ENCODE assay signal across 9 cellular contexts in the genomic region with DNA sequence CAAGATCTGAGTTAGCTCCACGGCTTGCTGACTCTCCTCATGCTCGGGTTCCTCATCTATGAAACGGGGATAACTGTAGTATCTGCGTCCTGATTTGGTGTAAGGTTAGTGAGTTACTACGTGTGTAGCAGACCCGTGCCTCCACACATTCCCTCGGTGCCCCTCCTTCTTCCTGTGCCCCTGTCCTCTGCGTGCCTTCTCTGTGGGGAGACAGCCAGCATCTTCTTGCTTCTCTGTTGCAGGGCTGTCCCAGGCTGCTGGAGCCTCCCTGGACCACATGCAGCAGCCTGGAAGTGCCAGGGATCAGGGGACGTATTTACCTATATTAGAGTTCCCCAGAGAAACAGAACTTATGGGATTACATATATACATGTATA.
DNase-seq lines count a peak whose midpoint lies in the region; ATAC-seq, FAIRE-seq and TF ChIP-seq lines count a peak whose summit lies in the region.
"Had no signal": no experiment of that assay in that cellular context is flagged by ENCODE, and none has a peak within 500 bp of the region (broad histone marks: within the 10 kb centered on the region; RNA-seq: fewer than 3 reads in every experiment).

No MANE protein-coding gene starts in this region.

- no peaks in the 10 kb centered on the region for H3K9me3 ChIP-seq in CD4-positive, alpha-beta memory T cell (ENCODE audit: control insufficient read depth in 1 of 2, low read length in 2 of 2)
- no peaks in the 10 kb centered on the region for H3K9me3 ChIP-seq in H9 (ENCODE audit: control insufficient read depth, low read depth, low read length)
- no peaks in the 10 kb centered on the region for H3K9me3 ChIP-seq in astrocyte (ENCODE audit: insufficient read depth, low read depth, low read length)
- H3K9me3 ChIP-seq: thyroid gland had no signal

- no peak overlapping the region for H4K91ac ChIP-seq in H9 (ENCODE audit: insufficient read length, low read depth, low read length)

- peak overlapping the region; percentile 54 to 86 (median 74) for H3K4me3 Mint-ChIP-seq in CD4-positive, alpha-beta memory T cell
- H3K4me3 Mint-ChIP-seq in H9 (peak overlapping the region in 1 of 2 experiments; percentile 68; a peak in 2 of 5 replicates), astrocyte (ENCODE audit: unreplicated experiment) (no peak overlapping the region), neural crest cell (peak overlapping the region; percentile 17)

- no peaks in the 10 kb centered on the region for H3K27me3 ChIP-seq in CD4-positive, alpha-beta memory T cell (ENCODE audit: insufficient read depth, low read length)
- no peaks in the 10 kb centered on the region; the same call in 1 of the 2 replicates for H3K27me3 ChIP-seq in H9 (ENCODE audit: insufficient read depth, low read length)
- H3K27me3 ChIP-seq in astrocyte (ENCODE audit: insufficient read depth, low read length) = no peaks in the 10 kb centered on the region
- H3K27me3 ChIP-seq: thyroid gland had no signal

- H3K56ac ChIP-seq in H9 (ENCODE audit: insufficient read length, low read depth, low read length) = no peak overlapping the region

- H2BK12ac ChIP-seq in H9 (ENCODE audit: insufficient read length, low read depth, low read length) = no peak overlapping the region

- peaks cover 11 to 15% of the 10 kb centered on the region in 2 donors for H3K27me3 Mint-ChIP-seq in CD4-positive, alpha-beta memory T cell
- H3K27me3 Mint-ChIP-seq in H9 (ENCODE audit: low read depth) = peaks cover 42% of the 10 kb centered on the region
- H3K27me3 Mint-ChIP-seq in astrocyte (ENCODE audit: low read depth, unreplicated experiment) = peaks cover 43% of the 10 kb centered on the region
- H3K27me3 Mint-ChIP-seq in neural crest cell (ENCODE audit: low read depth) = peaks cover 43% of the 10 kb centered on the region

- H2BK15ac ChIP-seq in H9 (ENCODE audit: low read depth, low read length) = no peak overlapping the region

- peak overlapping the region in 3 of 7 donors; percentile 48 to 83 (median 52) for H3K27ac Mint-ChIP-seq in CD4-positive, alpha-beta memory T cell
- no peak overlapping the region for H3K27ac Mint-ChIP-seq in H9
- no peak overlapping the region for H3K27ac Mint-ChIP-seq in astrocyte (ENCODE audit: unreplicated experiment)
- H3K27ac Mint-ChIP-seq in neural crest cell (ENCODE audit: unreplicated experiment) = no peak overlapping the region
- H3K27ac Mint-ChIP-seq: endodermal cell had no signal

- no peak overlapping the region for H3K23ac ChIP-seq in H9 (ENCODE audit: insufficient read length, low read depth, low read length)

- H2BK120ac ChIP-seq in H9 (ENCODE audit: low read depth, low read length, poor library complexity, severe bottlenecking) = no peak overlapping the region

- H3K79me2 ChIP-seq in H9 (ENCODE audit: insufficient read depth, low read length) (no peaks in the 10 kb centered on the region), astrocyte (ENCODE audit: insufficient read depth, low read length) (no peaks in the 10 kb centered on the region)

- no peak overlapping the region for H4K5ac ChIP-seq in H9 (ENCODE audit: insufficient read length, low read depth, low read length)

- peaks cover 5 to 13% (median 6%) of the 10 kb centered on the region in 4 donors for H3K4me1 Mint-ChIP-seq in CD4-positive, alpha-beta memory T cell
- H3K4me1 Mint-ChIP-seq in H9 (peaks cover 4 to 5% of the 10 kb centered on the region in 2 experiments), astrocyte (ENCODE audit: low read depth, unreplicated experiment) (no peaks in the 10 kb centered on the region), neural crest cell (peaks cover 5% of the 10 kb centered on the region)

- H2AK5ac ChIP-seq in H9 (ENCODE audit: insufficient read length, low read length) = no peak overlapping the region

- intact Hi-C loops in CD4-positive, alpha-beta memory T cell (cut with micrococcal nuclease) = loop anchor here (5.0 kb wide), 1 partner anchor 581 kb away; no protein-coding TSS in a partner anchor

- H3K4me2 ChIP-seq in H9 (ENCODE audit: insufficient read depth, insufficient read length, low read length) = peak overlapping the region; percentile 32
- peak overlapping the region; percentile 92 for H3K4me2 ChIP-seq in astrocyte (ENCODE audit: low read length)

- no CpG with 5 or more reads among the region's 9 CpGs for WGBS in H9 (ENCODE audit: extremely low coverage, insufficient read length, low lambda C conversion rate)

- no peak for TF ChIP-seq CTCF in H9 (conservative IDR thresholded peaks at IDR 0.05)
- TF ChIP-seq CTCF in astrocyte (IDR thresholded peaks at IDR 0.05; ENCODE audit: insufficient read depth, low read depth, low read length) = no peak
- TF ChIP-seq CTCF in neural crest cell (conservative IDR thresholded peaks at IDR 0.05) = no peak

- H3K23me2 ChIP-seq in H9 (ENCODE audit: insufficient read length, low read depth, low read length, poor library complexity, severe bottlenecking) = no peaks in the 10 kb centered on the region

- no peak overlapping the region for H3K4me3 ChIP-seq in CD4-positive, alpha-beta memory T cell (ENCODE audit: low read length in 2 of 2)
- H3K4me3 ChIP-seq in astrocyte (ENCODE audit: insufficient read depth, low read depth, low read length) = no peak overlapping the region

- H2BK5ac ChIP-seq in H9 (ENCODE audit: insufficient read length, low read length) = no peak overlapping the region

- CTCF ChIA-PET in CD4-positive, alpha-beta memory T cell (lab: Charles Lee; ENCODE audit: partially characterized antibody) = interaction anchor here (1.2 to 2.6 kb wide), 3 partner anchors 9 to 485 kb away, joined by 3 to 10 read pairs (median 5); no protein-coding TSS in a partner anchor

- no peak for FAIRE-seq in astrocyte (lab: Jason Lieb, UNC)

- H3K9ac ChIP-seq in H9 (ENCODE audit: extremely low read depth, insufficient read length, low read length) = no peak overlapping the region
- H3K9ac ChIP-seq in astrocyte (ENCODE audit: low read length) = peak overlapping the region; percentile 76

- H3K36me3 Mint-ChIP-seq in CD4-positive, alpha-beta memory T cell = no peaks in the 10 kb centered on the region
- H3K36me3 Mint-ChIP-seq in H9 (ENCODE audit: insufficient read depth in 1 of 3, low read depth in 3 of 3) = no peaks in the 10 kb centered on the region
- H3K36me3 Mint-ChIP-seq in astrocyte (ENCODE audit: low read depth, unreplicated experiment) = no peaks in the 10 kb centered on the region
- H3K36me3 Mint-ChIP-seq in neural crest cell (ENCODE audit: low read depth) = no peaks in the 10 kb centered on the region

- H3K18ac ChIP-seq in H9 (ENCODE audit: insufficient read length, low read depth, low read length) = no peak overlapping the region

- peaks cover 0 to 2% (median 0%) of the 10 kb centered on the region in 8 donors for H3K9me3 Mint-ChIP-seq in CD4-positive, alpha-beta memory T cell
- no peaks in the 10 kb centered on the region for H3K9me3 Mint-ChIP-seq in H9
- H3K9me3 Mint-ChIP-seq in astrocyte (ENCODE audit: unreplicated experiment) = no peaks in the 10 kb centered on the region
- H3K9me3 Mint-ChIP-seq in neural crest cell = no peaks in the 10 kb centered on the region
- H3K9me3 Mint-ChIP-seq: endodermal cell had no signal

- H3K4ac ChIP-seq in H9 (ENCODE audit: low read depth, low read length) = no peak overlapping the region

- no peak overlapping the region for H3K14ac ChIP-seq in H9 (ENCODE audit: insufficient read depth, low read length)

- POLR2A ChIA-PET in CD4-positive, alpha-beta memory T cell (lab: Charles Lee; ENCODE audit: partially characterized antibody) = no interaction called here

- H4K8ac ChIP-seq in H9 (replicated peaks; ENCODE audit: insufficient read length, low read depth, low read length) = no peak overlapping the region

- H4K20me1 ChIP-seq in H9 (ENCODE audit: control insufficient read depth, insufficient read depth, insufficient read length) (no peaks in the 10 kb centered on the region), astrocyte (ENCODE audit: insufficient read depth, low read length) (no peaks in the 10 kb centered on the region)

- DNase-seq in CD4-positive, alpha-beta memory T cell = no peak
- no peak for DNase-seq in H9
- DNase-seq in astrocyte (ENCODE audit: low read depth) = no peak
- no peak for DNase-seq in neural crest cell (ENCODE audit: low read depth, low spot score)
- no peak for DNase-seq in middle frontal gyrus (ENCODE audit: extremely low spot score, low spot score)
- DNase-seq in NCI-H345 treated with DMSO at 0.1 percent for 48 hours (lab: John Stamatoyannopoulos, UW; ENCODE audit: unreplicated experiment) = no peak

- no peak overlapping the region for H2AFZ ChIP-seq in H9 (ENCODE audit: low read length)
- peak overlapping the region; percentile 72 for H2AFZ ChIP-seq in astrocyte (ENCODE audit: low read depth, low read length)

- H3K79me1 ChIP-seq in H9 (ENCODE audit: insufficient read depth, low read depth, low read length, poor library complexity, severe bottlenecking) = no peaks in the 10 kb centered on the region

- peaks cover 12% of the 10 kb centered on the region for H3K4me1 ChIP-seq in CD4-positive, alpha-beta memory T cell (ENCODE audit: insufficient read depth, low read length)
- H3K4me1 ChIP-seq in H9 (ENCODE audit: insufficient read depth, low read length) (no peaks in the 10 kb centered on the region), astrocyte (ENCODE audit: insufficient read depth, low read length) (peaks cover 11% of the 10 kb centered on the region)

- no peak overlapping the region for H2BK20ac ChIP-seq in H9 (ENCODE audit: low read depth, low read length, poor library complexity, severe bottlenecking)

- no peak overlapping the region for H3T11ph ChIP-seq in H9 (ENCODE audit: low read length)

- ATAC-seq in HG02623 (IDR thresholded peaks at IDR 0.05; ENCODE audit: unreplicated experiment) = no peak

- H3K27ac ChIP-seq in CD4-positive, alpha-beta memory T cell (ENCODE audit: low read depth, low read length) = no peak overlapping the region
- H3K27ac ChIP-seq in H9 (ENCODE audit: insufficient read length, low read depth, low read length) (no peak overlapping the region), astrocyte (ENCODE audit: low read depth, low read length) (no peak overlapping the region)

- H3K36me3 ChIP-seq in CD4-positive, alpha-beta memory T cell (ENCODE audit: insufficient read depth, low read length) = no peaks in the 10 kb centered on the region
- no peaks in the 10 kb centered on the region for H3K36me3 ChIP-seq in astrocyte (ENCODE audit: insufficient read depth, low read length)
- H3K36me3 ChIP-seq: thyroid gland had no signal
